13 cellular contexts compared by ENCODE assay signal in genomic region chr17:39306509-39307212, GRCh38.
DNase-seq lines count a peak whose midpoint lies in the region; ATAC-seq and TF ChIP-seq lines count a peak whose summit lies in the region.
"Had no signal": no experiment of that assay in that cellular context is flagged by ENCODE, and none has a peak within 500 bp of the region (broad histone marks: within the 10 kb centered on the region; RNA-seq: fewer than 3 reads in every experiment).

No MANE protein-coding gene starts in this region.

- H3K9me2 ChIP-seq in SK-N-SH: no peaks in the 10 kb centered on the region

- H3K4me3 Mint-ChIP-seq in activated T-cell treated with anti-CD3 and anti-CD28 coated beads, Interleukin-2, amount 50 U/mL, for 72 hours: no peak overlapping the region
- H3K4me3 Mint-ChIP-seq in CD4-positive, alpha-beta memory T cell: no peak overlapping the region
- H3K4me3 Mint-ChIP-seq: naive thymus-derived CD4-positive, alpha-beta T cell; T-cell had no signal

- H3K79me1 ChIP-seq in mesendoderm (ENCODE audit: low read length): no peaks in the 10 kb centered on the region

- no peak overlapping the region for H2BK15ac ChIP-seq in mesendoderm (replicated peaks; ENCODE audit: low read depth)

- DNase-seq in activated T-cell treated with anti-CD3 and anti-CD28 coated beads, Interleukin-2, amount 50 U/mL, for 72 hours: no peak
- DNase-seq in activated T-cell treated with anti-CD3 and anti-CD28 coated beads for 4 hours (no peak), SK-N-SH (no peak), hepatic stellate cell (ENCODE audit: low spot score) (peak; percentile 25), thoracic aorta (ENCODE audit: low spot score) (no peak), mesendoderm (no peak), NCI-H1105 treated with DMSO at 0.1 percent for 48 hours (lab: John Stamatoyannopoulos, UW) (no peak)
- no peak for DNase-seq in CD4-positive, alpha-beta memory T cell
- DNase-seq: activated CD4-positive, alpha-beta T cell treated with anti-CD3 and anti-CD28 coated beads for 4 hours; naive thymus-derived CD4-positive, alpha-beta T cell; NCI-H2029 treated with DMSO at 0.1 percent for 48 hours; T-cell; upper lobe of left lung had no signal

- no peak overlapping the region for H2AK5ac ChIP-seq in mesendoderm (ENCODE audit: low read length)

- intact Hi-C loops in CD4-positive, alpha-beta memory T cell (cut with micrococcal nuclease): no loop called here

- H2BK120ac ChIP-seq in mesendoderm (ENCODE audit: low read depth, low read length): no peak overlapping the region

- no peak overlapping the region for H2BK5ac ChIP-seq in mesendoderm (ENCODE audit: low read length)

- H3K36me3 Mint-ChIP-seq in activated T-cell treated with anti-CD3 and anti-CD28 coated beads, Interleukin-2, amount 50 U/mL, for 72 hours (ENCODE audit: insufficient read depth in 2 of 2): peaks cover 0 to 2% of the 10 kb centered on the region in 2 donors
- H3K36me3 Mint-ChIP-seq in CD4-positive, alpha-beta memory T cell: peaks cover 0 to 22% of the 10 kb centered on the region in 2 donors

- H3K4me3 ChIP-seq in SK-N-SH (ENCODE audit: low read depth in 2 of 2, low read length in 1 of 2) (0 out of 4 replicates have a peak overlapping the region, but pooled peaks of 1 of the 2 experiments have one; percentile 21), thoracic aorta (peak overlapping the region; percentile 31), mesendoderm (ENCODE audit: low read length) (no peak overlapping the region)
- H3K4me3 ChIP-seq in CD4-positive, alpha-beta memory T cell (ENCODE audit: low read length in 2 of 2): no peak overlapping the region
- H3K4me3 ChIP-seq: upper lobe of left lung had no signal

- peak overlapping the region; percentile 83 for H3K27ac Mint-ChIP-seq in activated T-cell treated with anti-CD3 and anti-CD28 coated beads, Interleukin-2, amount 50 U/mL, for 72 hours
- H3K27ac Mint-ChIP-seq in CD4-positive, alpha-beta memory T cell: peak overlapping the region in 1 of 7 donors; percentile 22

- no peaks in the 10 kb centered on the region for H4K20me1 ChIP-seq in SK-N-SH (ENCODE audit: insufficient read depth)

- H3K9me3 Mint-ChIP-seq in activated T-cell treated with anti-CD3 and anti-CD28 coated beads, Interleukin-2, amount 50 U/mL, for 72 hours: no peaks in the 10 kb centered on the region
- H3K9me3 Mint-ChIP-seq in CD4-positive, alpha-beta memory T cell: no peaks in the 10 kb centered on the region
- H3K9me3 Mint-ChIP-seq: naive thymus-derived CD4-positive, alpha-beta T cell; T-cell had no signal

- H3K9me3 ChIP-seq in SK-N-SH (no peaks in the 10 kb centered on the region), thoracic aorta (no peaks in the 10 kb centered on the region)
- no peaks in the 10 kb centered on the region for H3K9me3 ChIP-seq in CD4-positive, alpha-beta memory T cell (ENCODE audit: control insufficient read depth in 1 of 2, low read length in 2 of 2)
- H3K9me3 ChIP-seq: upper lobe of left lung had no signal

- no peak overlapping the region for H3K56ac ChIP-seq in mesendoderm (ENCODE audit: low read length)

- H3K36me3 ChIP-seq in SK-N-SH (replicated peaks in 1 of 2; ENCODE audit: control insufficient read depth in 1 of 2, insufficient read depth in 2 of 2, low read length in 1 of 2) (no peaks in the 10 kb centered on the region), thoracic aorta (no peaks in the 10 kb centered on the region), mesendoderm (ENCODE audit: control insufficient read depth, insufficient read depth, low read length) (no peaks in the 10 kb centered on the region)
- H3K36me3 ChIP-seq in CD4-positive, alpha-beta memory T cell (ENCODE audit: insufficient read depth, low read length): peaks cover 7% of the 10 kb centered on the region

- H2AFZ ChIP-seq in SK-N-SH (ENCODE audit: low read depth): peak overlapping the region; percentile 49; the same call in 1 of the 2 replicates

- H3K79me2 ChIP-seq in SK-N-SH (ENCODE audit: insufficient read depth) (no peaks in the 10 kb centered on the region), mesendoderm (ENCODE audit: control insufficient read depth, insufficient read depth, low read length) (no peaks in the 10 kb centered on the region)

- H3K23ac ChIP-seq in mesendoderm (ENCODE audit: low read length): no peak overlapping the region

- POLR2A ChIA-PET in SK-N-SH (lab: Yijun Ruan, JAX): no interaction called here
- POLR2A ChIA-PET in CD4-positive, alpha-beta memory T cell (lab: Charles Lee; ENCODE audit: partially characterized antibody): no interaction called here

- no peaks in the 10 kb centered on the region for H3K27me3 Mint-ChIP-seq in activated T-cell treated with anti-CD3 and anti-CD28 coated beads, Interleukin-2, amount 50 U/mL, for 72 hours (ENCODE audit: low read depth)
- no peaks in the 10 kb centered on the region for H3K27me3 Mint-ChIP-seq in CD4-positive, alpha-beta memory T cell
- H3K27me3 Mint-ChIP-seq: naive thymus-derived CD4-positive, alpha-beta T cell; T-cell had no signal

- H3K27me3 ChIP-seq in SK-N-SH (ENCODE audit: insufficient read depth): no peaks in the 10 kb centered on the region
- H3K27me3 ChIP-seq in thoracic aorta (replicated peaks; ENCODE audit: insufficient read depth): no peaks in the 10 kb centered on the region
- H3K27me3 ChIP-seq in mesendoderm (ENCODE audit: insufficient read depth, low read length, poor library complexity): no peaks in the 10 kb centered on the region
- H3K27me3 ChIP-seq in CD4-positive, alpha-beta memory T cell (ENCODE audit: insufficient read depth, low read length): no peaks in the 10 kb centered on the region
- H3K27me3 ChIP-seq: upper lobe of left lung had no signal

- TF ChIP-seq EP300 in SK-N-SH (IDR thresholded peaks at IDR 0.05; ENCODE audit: borderline replicate concordance in 1 of 2, low read depth in 1 of 2, low read length in 1 of 2): no peak

- no peak overlapping the region for H4K8ac ChIP-seq in mesendoderm (ENCODE audit: low read depth, low read length)

- H3K9ac ChIP-seq in SK-N-SH (peak overlapping the region; percentile 39; the same call in 1 of the 2 replicates), mesendoderm (ENCODE audit: low read length) (no peak overlapping the region)

- no peak overlapping the region for H3K4ac ChIP-seq in mesendoderm (ENCODE audit: low read depth, low read length)

- ATAC-seq in activated T-cell treated with anti-CD3 and anti-CD28 coated beads, Interleukin-2, amount 50 U/mL, for 72 hours (replicated peaks in 1 of 2): no peak
- no peak for ATAC-seq in thoracic aorta (ENCODE audit: insufficient number of reproducible peaks, low FRiP score, low read depth)
- ATAC-seq: naive thymus-derived CD4-positive, alpha-beta T cell; T-cell had no signal

- 58% methylated on average over 3 of the region's 3 CpGs for WGBS in SK-N-SH (ENCODE audit: low lambda C conversion rate)
- no CpG with 5 or more reads among the region's 3 CpGs for WGBS in mesendoderm (ENCODE audit: extremely low coverage, insufficient coverage, low lambda C conversion rate)

- H3K4me1 ChIP-seq in SK-N-SH (ENCODE audit: control insufficient read depth in 1 of 2, insufficient read depth in 2 of 2, low read depth in 1 of 2, low read length in 1 of 2) (peaks cover 0 to 11% of the 10 kb centered on the region in 2 experiments; a peak in 1 of 4 replicates), thoracic aorta (ENCODE audit: control insufficient read depth in 1 of 2, low read depth in 2 of 2) (peaks cover 12 to 24% of the 10 kb centered on the region in 2 donors), mesendoderm (ENCODE audit: control insufficient read depth, low read depth, low read length) (no peaks in the 10 kb centered on the region)
- H3K4me1 ChIP-seq in CD4-positive, alpha-beta memory T cell (ENCODE audit: insufficient read depth, low read length): no peaks in the 10 kb centered on the region

- TF ChIP-seq CTCF in SK-N-SH (IDR thresholded peaks at IDR 0.05): no peak
- TF ChIP-seq CTCF in thoracic aorta (IDR thresholded peaks at IDR 0.05): no peak

- H3K27ac ChIP-seq in SK-N-SH (ENCODE audit: low read depth in 2 of 2, low read length in 1 of 2) (peak overlapping the region in 1 of 2 experiments; percentile 69; a peak in 2 of 4 replicates), thoracic aorta (peak overlapping the region; percentile 47 to 65), mesendoderm (ENCODE audit: low read depth, low read length) (no peak overlapping the region)
- no peak overlapping the region for H3K27ac ChIP-seq in CD4-positive, alpha-beta memory T cell (ENCODE audit: low read depth, low read length)
- H3K27ac ChIP-seq: upper lobe of left lung had no signal

- CTCF ChIA-PET in SK-N-SH (lab: Yijun Ruan, JAX): no interaction called here
- CTCF ChIA-PET in CD4-positive, alpha-beta memory T cell (lab: Charles Lee; ENCODE audit: partially characterized antibody): no interaction called here

- H3K18ac ChIP-seq in mesendoderm (ENCODE audit: low read length): no peak overlapping the region

- H3K4me1 Mint-ChIP-seq in activated T-cell treated with anti-CD3 and anti-CD28 coated beads, Interleukin-2, amount 50 U/mL, for 72 hours (ENCODE audit: low read depth): no peaks in the 10 kb centered on the region
- peaks cover 0 to 3% (median 0%) of the 10 kb centered on the region in 4 donors for H3K4me1 Mint-ChIP-seq in CD4-positive, alpha-beta memory T cell

- no peak for TF ChIP-seq RAD21 in SK-N-SH (IDR thresholded peaks at IDR 0.05; ENCODE audit: low read length)

- H4K5ac ChIP-seq in mesendoderm (ENCODE audit: low read length): no peak overlapping the region

- H3F3A ChIP-seq in SK-N-SH (replicated peaks; ENCODE audit: insufficient read depth): peaks cover 13% of the 10 kb centered on the region

- H3K4me2 ChIP-seq in SK-N-SH (peak overlapping the region; percentile 61), mesendoderm (ENCODE audit: low read length) (no peak overlapping the region)

TF ChIP-seq in SK-N-SH, 30 proteins besides CTCF, POLR2A, EP300 and RAD21:
- TF ChIP-seq FOSL2 (IDR thresholded peaks at IDR 0.05; ENCODE audit: borderline replicate concordance, low read depth): 0 out of 2 replicates have a peak, but pooled peaks have one; percentile 6
- TF ChIP-seq YY1 (IDR thresholded peaks at IDR 0.05; ENCODE audit: low read depth): no peak
- peak; percentile 28; the same call in 1 of the 2 replicates for TF ChIP-seq MEF2A (IDR thresholded peaks at IDR 0.05; ENCODE audit: borderline replicate concordance, low read depth)
- TF ChIP-seq ELF1 (IDR thresholded peaks at IDR 0.05): no peak

Comparison
In these comparisons a context has a peak if more than half of its experiments do, and no peak if none do; other contexts are left out.
1. H3K27ac ChIP-seq: peak in thoracic aorta (2 of 2); none in mesendoderm (single experiment) and CD4-positive, alpha-beta memory T cell (single experiment).